ENCODE assay signal across 8 cellular contexts in genomic region chr1:107430540-107431228, GRCh38.
DNase-seq lines count a peak whose midpoint lies in the region; ATAC-seq and TF ChIP-seq lines count a peak whose summit lies in the region.

No MANE protein-coding gene starts in this region.

- ATAC-seq in GM21576 (IDR thresholded peaks at IDR 0.05; ENCODE audit: unreplicated experiment), result peak; percentile 81
- ATAC-seq in activated CD4-positive, CD25-positive, alpha-beta regulatory T cell treated with anti-CD3 and anti-CD28 coated beads, Interleukin-2, amount 50 U/mL, for 24 hours, result no peak

- peak; percentile 6 for DNase-seq in stimulated activated CD4-positive, alpha-beta T cell treated with anti-CD3 and anti-CD28 coated beads, Interleukin-1b, Interleukin-23, amount 100 ng/mL, for 48 hours
- DNase-seq in stimulated activated CD4-positive, alpha-beta T cell treated with anti-CD3 and anti-CD28 coated beads, Interleukin-4, amount 100 ng/mL, for 1 hour, result no peak
- DNase-seq in HuH-7.5 (ENCODE audit: low spot score) (peak; percentile 21), SKM-1 treated with dmso at 0.1 percent for 144 hours (lab: John Stamatoyannopoulos, UW; ENCODE audit: unreplicated experiment) (peak; percentile 25), fibroblast of mammary gland (ENCODE audit: low read depth) (peak; percentile 59), pons (ENCODE audit: low spot score) (peak; percentile 65)

- TF ChIP-seq CTCF in fibroblast of mammary gland (conservative IDR thresholded peaks at IDR 0.05; ENCODE audit: control insufficient read depth, insufficient read depth, low read depth, low read length), result peak; percentile 79

- H3K4me3 ChIP-seq in fibroblast of mammary gland (ENCODE audit: control insufficient read depth, low read depth, low read length), result no peak overlapping the region
